Comparison of ENCODE assay signal across 1 cellular context in the genomic region with DNA sequence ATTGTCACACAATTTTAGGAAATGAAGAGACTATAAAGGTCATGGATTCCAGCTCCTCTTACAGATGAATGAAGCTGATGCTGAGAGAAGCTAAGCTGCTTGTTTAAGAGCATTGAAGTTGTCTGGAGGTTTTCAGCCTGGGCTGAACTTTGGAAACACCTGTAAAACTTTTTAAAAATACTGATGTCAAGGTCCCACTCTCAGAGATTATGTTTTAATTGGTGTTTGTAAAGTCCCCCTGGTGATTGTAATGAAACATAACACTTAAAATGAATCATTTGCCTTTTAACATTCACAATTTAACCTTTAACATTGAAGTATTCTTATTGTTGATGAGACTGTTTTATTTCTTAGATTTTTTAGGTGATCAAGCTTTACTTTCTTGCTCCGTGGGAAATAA.
TF ChIP-seq lines count a peak whose summit lies in the region.

No MANE protein-coding gene starts in this region.

TF ChIP-seq in HCT116, 20 proteins besides CTCF, POLR2A, EP300 and RAD21 (continued from another document):
- TF ChIP-seq EZH2phosphoT487 (IDR thresholded peaks at IDR 0.05; ENCODE audit: borderline replicate concordance) (no peak), TCF7L2 (IDR thresholded peaks at IDR 0.05; ENCODE audit: borderline replicate concordance, extremely low read depth, insufficient read depth, insufficient read length) (no peak), SIN3A (IDR thresholded peaks at IDR 0.05; ENCODE audit: low read depth) (no peak), EZH2 (IDR thresholded peaks at IDR 0.05) (no peak), EGR1 (IDR thresholded peaks at IDR 0.05; ENCODE audit: low read depth) (no peak), POLR2AphosphoS5 (IDR thresholded peaks at IDR 0.05; ENCODE audit: low read depth, low read length) (no peak), SP1 (IDR thresholded peaks at IDR 0.05; ENCODE audit: low read depth) (no peak), CEBPB (IDR thresholded peaks at IDR 0.05; ENCODE audit: low read depth) (no peak)
- TF ChIP-seq, protein P1, sequence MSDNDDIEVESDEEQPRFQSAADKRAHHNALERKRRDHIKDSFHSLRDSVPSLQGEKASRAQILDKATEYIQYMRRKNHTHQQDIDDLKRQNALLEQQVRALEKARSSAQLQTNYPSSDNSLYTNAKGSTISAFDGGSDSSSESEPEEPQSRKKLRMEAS (IDR thresholded peaks at IDR 0.05) = no peak
